ENCODE assay signal across 19 cellular contexts in genomic region chr4:68433582-68433981, GRCh38. TPM values are rescaled to one million over a fixed set of nuclear protein-coding genes. Genes with fewer than 3 reads are reported as not detected.
DNase-seq lines count a peak whose midpoint lies in the region; ATAC-seq and TF ChIP-seq lines count a peak whose summit lies in the region.
"Had no signal": no experiment of that assay in that cellular context is flagged by ENCODE, and none has a peak within 500 bp of the region (broad histone marks: within the 10 kb centered on the region; RNA-seq: fewer than 3 reads in every experiment).

No MANE protein-coding gene starts in this region.

- DNase-seq in GM23338 (ENCODE audit: low spot score): no peak
- DNase-seq in WTC11 (ENCODE audit: low spot score): no peak
- DNase-seq in endodermal cell: no peak
- DNase-seq in foreskin keratinocyte: peak in 1 of 2 donors; percentile 59
- DNase-seq in central memory CD4-positive, alpha-beta T cell: no peak
- no peak for DNase-seq in cortex of kidney (lab: John Stamatoyannopoulos, UW)
- DNase-seq in SKM-1 treated with dmso at 0.1 percent for 144 hours (lab: John Stamatoyannopoulos, UW; ENCODE audit: unreplicated experiment): no peak
- DNase-seq in activated CD4-positive, alpha-beta T cell treated with anti-CD3 and anti-CD28 coated beads, Interleukin-2, amount 10 ng/mL, durations not matched to agents 7 days and 5 days: no peak
- DNase-seq: C1 segment of cervical spinal cord; Calu3; CD4-positive, alpha-beta T cell; DMS153; DMS79 treated with DMSO at 0.1 percent for 48 hours; EL; GM23248; H9 had no signal

- no peaks in the 10 kb centered on the region for H3K79me2 ChIP-seq in GM23338 (replicated peaks; ENCODE audit: insufficient read depth)

- peak overlapping the region; percentile 9; the same call in 1 of the 2 replicates for H2AFZ ChIP-seq in GM23338
- H2AFZ ChIP-seq: GM23248 had no signal

- CTCF ChIA-PET in WTC11 (lab: Charles Lee): interaction anchor here (1.0 kb wide), 1 partner anchor 162 kb away, joined by 3 read pairs; no protein-coding TSS in a partner anchor
- CTCF ChIA-PET in activated CD4-positive, alpha-beta T cell treated with anti-CD3 and anti-CD28 coated beads, Interleukin-2, amount 10 ng/mL, durations not matched to agents 7 days and 5 days (lab: Charles Lee): no interaction called here

- H3K4me1 Mint-ChIP-seq in GM23338 (peaks cover 9% of the 10 kb centered on the region; the same call in 2 of the 3 replicates), WTC11 (peaks cover 22% of the 10 kb centered on the region), endodermal cell (peaks cover 8% of the 10 kb centered on the region)
- peaks cover 28% of the 10 kb centered on the region for H3K4me1 Mint-ChIP-seq in activated CD4-positive, alpha-beta T cell treated with anti-CD3 and anti-CD28 coated beads, Interleukin-2, amount 10 ng/mL, durations not matched to agents 7 days and 5 days

- H3K9me2 ChIP-seq in GM23338 (ENCODE audit: insufficient read depth): no peaks in the 10 kb centered on the region

- no peak for ATAC-seq in GM23338
- no peak for ATAC-seq in WTC11
- ATAC-seq in foreskin keratinocyte: peak; percentile 71

- no peaks in the 10 kb centered on the region for H3F3A ChIP-seq in GM23338 (replicated peaks; ENCODE audit: low read depth)

- POLR2A ChIA-PET in WTC11 (lab: Charles Lee): no interaction called here
- POLR2A ChIA-PET in activated CD4-positive, alpha-beta T cell treated with anti-CD3 and anti-CD28 coated beads, Interleukin-2, amount 10 ng/mL, durations not matched to agents 7 days and 5 days (lab: Charles Lee): no interaction called here

- no peak overlapping the region for H3K27ac ChIP-seq in GM23338 (ENCODE audit: low read depth)
- H3K27ac ChIP-seq in endodermal cell (ENCODE audit: low read depth, low read length): no peak overlapping the region
- H3K27ac ChIP-seq in foreskin keratinocyte: no peak overlapping the region
- H3K27ac ChIP-seq: GM23248, HL-60 had no signal

- H3K36me3 Mint-ChIP-seq in GM23338 (ENCODE audit: low read depth) (no peaks in the 10 kb centered on the region; the same call in 2 of the 3 replicates), WTC11 (peaks cover 2% of the 10 kb centered on the region; the same call in 1 of the 2 replicates), endodermal cell (ENCODE audit: low read depth) (peaks cover 11% of the 10 kb centered on the region)
- H3K36me3 Mint-ChIP-seq in activated CD4-positive, alpha-beta T cell treated with anti-CD3 and anti-CD28 coated beads, Interleukin-2, amount 10 ng/mL, durations not matched to agents 7 days and 5 days (ENCODE audit: low read depth): peaks cover 14% of the 10 kb centered on the region

- H3K9me3 Mint-ChIP-seq in GM23338: no peaks in the 10 kb centered on the region
- 0 out of 2 replicates have a peak, but pooled peaks cover 2% of the 10 kb centered on the region for H3K9me3 Mint-ChIP-seq in WTC11
- peaks cover 12% of the 10 kb centered on the region for H3K9me3 Mint-ChIP-seq in endodermal cell
- H3K9me3 Mint-ChIP-seq in activated CD4-positive, alpha-beta T cell treated with anti-CD3 and anti-CD28 coated beads, Interleukin-2, amount 10 ng/mL, durations not matched to agents 7 days and 5 days: peaks cover 9% of the 10 kb centered on the region

- H4K20me1 ChIP-seq in GM23338 (replicated peaks; ENCODE audit: insufficient read depth): no peaks in the 10 kb centered on the region

- H3K36me3 ChIP-seq in GM23338 (ENCODE audit: insufficient read depth) (0 out of 2 replicates have a peak, but pooled peaks cover 3% of the 10 kb centered on the region), endodermal cell (ENCODE audit: control insufficient read depth, insufficient read depth, low read length) (no peaks in the 10 kb centered on the region)

- H3K4me2 ChIP-seq in GM23338: no peak overlapping the region

- no peak overlapping the region for H3K27ac Mint-ChIP-seq in GM23338
- peak overlapping the region; percentile 74; the same call in 1 of the 2 replicates for H3K27ac Mint-ChIP-seq in WTC11
- no peak overlapping the region for H3K27ac Mint-ChIP-seq in endodermal cell
- H3K27ac Mint-ChIP-seq in activated CD4-positive, alpha-beta T cell treated with anti-CD3 and anti-CD28 coated beads, Interleukin-2, amount 10 ng/mL, durations not matched to agents 7 days and 5 days: no peak overlapping the region
- H3K27ac Mint-ChIP-seq: B cell; CD4-positive, alpha-beta T cell had no signal

- peaks cover 18% of the 10 kb centered on the region; the same call in 1 of the 2 replicates for H3K4me1 ChIP-seq in GM23338 (ENCODE audit: insufficient read depth)
- no peaks in the 10 kb centered on the region for H3K4me1 ChIP-seq in endodermal cell (ENCODE audit: control insufficient read depth, insufficient read depth, low read length)
- H3K4me1 ChIP-seq in foreskin keratinocyte: no peaks in the 10 kb centered on the region

- no peak for TF ChIP-seq CTCF in GM23338 (conservative IDR thresholded peaks at IDR 0.05; ENCODE audit: low read depth in 2 of 2)
- TF ChIP-seq CTCF in WTC11 (IDR thresholded peaks at IDR 0.05): no peak
- TF ChIP-seq CTCF in endodermal cell (conservative IDR thresholded peaks at IDR 0.05): no peak
- TF ChIP-seq CTCF in foreskin keratinocyte (conservative IDR thresholded peaks at IDR 0.05): no peak

- no peak overlapping the region for H3K9ac ChIP-seq in endodermal cell (ENCODE audit: extremely low read depth, low read length, poor library complexity, severe bottlenecking)
- H3K9ac ChIP-seq: GM23248 had no signal

- peaks cover 16% of the 10 kb centered on the region for H3K9me3 ChIP-seq in endodermal cell (ENCODE audit: control insufficient read depth, low read length)

- H3K27me3 ChIP-seq in GM23338 (ENCODE audit: insufficient read depth) (no peaks in the 10 kb centered on the region), endodermal cell (ENCODE audit: control insufficient read depth, insufficient read depth, low read length, poor library complexity, severe bottlenecking) (no peaks in the 10 kb centered on the region), foreskin keratinocyte (no peaks in the 10 kb centered on the region)

- H3K4me3 ChIP-seq in GM23338 (no peak overlapping the region), endodermal cell (ENCODE audit: low read length) (peak overlapping the region; percentile 60)
- H3K4me3 ChIP-seq: GM23248 had no signal

- H3K4me3 Mint-ChIP-seq in GM23338 (no peak overlapping the region), WTC11 (no peak overlapping the region), endodermal cell (no peak overlapping the region)
- H3K4me3 Mint-ChIP-seq in activated CD4-positive, alpha-beta T cell treated with anti-CD3 and anti-CD28 coated beads, Interleukin-2, amount 10 ng/mL, durations not matched to agents 7 days and 5 days: no peak overlapping the region
- H3K4me3 Mint-ChIP-seq: B cell; CD4-positive, alpha-beta T cell; H9 had no signal

- H3K27me3 Mint-ChIP-seq in GM23338 (ENCODE audit: insufficient read depth, low read depth, poor library complexity) (peaks cover 3% of the 10 kb centered on the region), WTC11 (ENCODE audit: low read depth) (no peaks in the 10 kb centered on the region), endodermal cell (ENCODE audit: insufficient read depth) (no peaks in the 10 kb centered on the region)
- H3K27me3 Mint-ChIP-seq in activated CD4-positive, alpha-beta T cell treated with anti-CD3 and anti-CD28 coated beads, Interleukin-2, amount 10 ng/mL, durations not matched to agents 7 days and 5 days: no peaks in the 10 kb centered on the region
- H3K27me3 Mint-ChIP-seq: CD4-positive, alpha-beta T cell had no signal

- 85 to 96% methylated on average over 4 to 5 of the region's 5 CpGs for WGBS in endodermal cell (ENCODE audit: insufficient coverage in 1 of 2, insufficient read length in 1 of 2), 2 experiments

TF ChIP-seq in GM23338, 12 proteins besides CTCF, POLR2A, EP300 and RAD21:
- TF ChIP-seq STAT1 (IDR thresholded peaks at IDR 0.05; ENCODE audit: unreplicated experiment) (no peak), ETS1 (IDR thresholded peaks at IDR 0.05) (no peak), ZNF114 (CRISPR knock-in tag; IDR thresholded peaks at IDR 0.05) (no peak), EZH2 (IDR thresholded peaks at IDR 0.05; ENCODE audit: low read depth, unreplicated experiment) (no peak), CREB1 (CRISPR knock-in tag; IDR thresholded peaks at IDR 0.05; ENCODE audit: low read depth) (no peak)
TF ChIP-seq in GM23338: peak in this region for 0.

TF ChIP-seq in WTC11, 78 proteins besides CTCF, POLR2A, EP300 and RAD21 (continues in another document):
- TF ChIP-seq NR3C1 (CRISPR knock-in tag; conservative IDR thresholded peaks at IDR 0.05; ENCODE audit: low read depth) (no peak), ATF1 (CRISPR knock-in tag; IDR thresholded peaks at IDR 0.05) (no peak), TP53 (CRISPR knock-in tag; IDR thresholded peaks at IDR 0.05) (no peak), NFE2L1 (CRISPR knock-in tag; IDR thresholded peaks at IDR 0.05) (no peak), FOXP1 (CRISPR knock-in tag; IDR thresholded peaks at IDR 0.05; ENCODE audit: borderline replicate concordance) (no peak), ZNF219 (CRISPR knock-in tag; IDR thresholded peaks at IDR 0.05; ENCODE audit: borderline replicate concordance) (no peak), ZBTB21 (CRISPR knock-in tag; IDR thresholded peaks at IDR 0.05; ENCODE audit: borderline replicate concordance) (no peak)

RNA-seq across cellular contexts. Expression of gene TMPRSS11E, which starts 13.7 kb away (rescaled TPM):
- total RNA-seq in GM23338 (2014; rRNA removed; shearing (Covaris generic)): 1.4 TPM in 2 replicates
- polyA plus RNA-seq in GM23338 (2016; fragmentation: Nextera tagmentation; extraction: Ambion mirVana): 0.43 and 0.44 TPM in 2 replicates
- total RNA-seq in WTC11 (2021): 1.9 to 3.5 TPM (median 2.9 TPM) in 3 replicates
- total RNA-seq in endodermal cell: 10 to 100 TPM in 1 of 2 donors, 1 to 10 TPM in 1; 4.4 to 11.1 TPM
- polyA plus RNA-seq in endodermal cell (2013, experiment 1 of 2): 1.5 TPM
- polyA plus RNA-seq in endodermal cell (2013, experiment 2 of 2): 1.4 TPM
- total RNA-seq in foreskin keratinocyte: 0.11 and 0.17 TPM in 2 replicates
- polyA plus RNA-seq in foreskin keratinocyte: 0.06 and 0.13 TPM in 2 replicates
- total RNA-seq in activated CD4-positive, alpha-beta T cell treated with anti-CD3 and anti-CD28 coated beads, Interleukin-2, amount 10 ng/mL, durations not matched to agents 7 days and 5 days: not detected
- total RNA-seq: A172; B cell; Calu3; CD4-positive, alpha-beta T cell; GM23248 had no signal
- polyA plus RNA-seq: GM23248 had no signal
